8 cellular contexts compared by ENCODE assay signal in genomic region chr9:129413537-129414376, GRCh38.
A peak's percentile ranks its signal among the peaks of the same experiment; 100 is the strongest.
DNase-seq lines count a peak whose midpoint lies in the region; ATAC-seq lines count a peak whose summit lies in the region.

No MANE protein-coding gene starts in this region.

- H3K4me1 ChIP-seq in aorta (ENCODE audit: control insufficient read depth in 1 of 2, insufficient read depth in 2 of 2, low read length in 2 of 2) = peaks cover 0 to 3% of the 10 kb centered on the region in 2 donors

- DNase-seq in NCI-H2081 (lab: John Stamatoyannopoulos, UW) (peak; percentile 95 to 96), T1000 (lab: John Stamatoyannopoulos, UW) (peak; percentile 96), astrocyte of the hippocampus (ENCODE audit: low read depth, low spot score) (peak; percentile 99), hippocampal formation (lab: John Stamatoyannopoulos, UW) (peak; percentile 93 to 95), renal cortical epithelial cell (ENCODE audit: low read depth) (peak; percentile 83), aorta (peak; percentile 100)

- H3K27me3 ChIP-seq in aorta (ENCODE audit: control insufficient read depth in 1 of 2, insufficient read depth in 2 of 2, low read length in 1 of 2) = no peaks in the 10 kb centered on the region

- 1% methylated on average over 61 to 84 of the region's 84 CpGs for WGBS in aorta, 2 donors

- no peaks in the 10 kb centered on the region for H3K36me3 ChIP-seq in aorta (ENCODE audit: control insufficient read depth in 1 of 2, insufficient read depth in 2 of 2, low read length in 1 of 2)

- no peaks in the 10 kb centered on the region for H3K9me3 ChIP-seq in aorta (ENCODE audit: control insufficient read depth, low read length)

- ATAC-seq in GM18517 (IDR thresholded peaks at IDR 0.05; ENCODE audit: unreplicated experiment) (peak; percentile 71), HG03025 (IDR thresholded peaks at IDR 0.05; ENCODE audit: low FRiP score, unreplicated experiment) (peak; percentile 71), aorta (ENCODE audit: low FRiP score) (peak; percentile 94)

- intact Hi-C loops in aorta (cut with DNase I) = loop anchor here (1.0 to 5.0 kb wide), 4 partner anchors 69 to 237 kb away; no protein-coding TSS in a partner anchor

- peak overlapping the region; percentile 95 to 98 for H3K27ac ChIP-seq in aorta (ENCODE audit: low read depth in 1 of 2, low read length in 2 of 2)

- H3K4me3 ChIP-seq in aorta (ENCODE audit: low read length in 2 of 2) = peak overlapping the region; percentile 32 to 55

Comparison
In these comparisons a context has a peak if more than half of its experiments do, and no peak if none do; other contexts are left out.
1. Peak in every context shown above with its lines: DNase-seq, ATAC-seq, H3K4me3 ChIP-seq and H3K27ac ChIP-seq.